In the genomic region with DNA sequence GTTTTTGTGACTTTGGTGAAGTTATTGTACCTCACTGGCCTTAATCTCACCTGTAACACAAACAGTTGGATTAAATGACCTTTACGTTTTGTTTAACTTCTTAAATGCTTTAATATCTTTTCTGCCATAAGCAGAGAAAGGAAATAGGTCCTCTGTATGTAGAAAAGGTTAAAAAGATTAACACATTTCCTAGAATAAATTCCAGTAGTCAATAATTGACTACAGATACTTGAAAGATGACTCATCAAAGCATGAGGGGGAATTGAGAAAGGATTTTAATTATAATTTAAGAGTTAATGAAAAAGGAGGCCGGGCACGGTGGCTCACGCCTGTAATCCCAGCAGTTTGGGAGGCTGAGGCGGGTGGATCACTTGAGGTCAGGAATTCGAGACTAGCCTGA, we compare ENCODE assay signal across 13 cellular contexts. TPM values are rescaled to one million over a fixed set of nuclear protein-coding genes. Genes with fewer than 3 reads are reported as not detected.
A peak's percentile ranks its signal among the peaks of the same experiment; 100 is the strongest.
DNase-seq lines count a peak whose midpoint lies in the region; ATAC-seq and TF ChIP-seq lines count a peak whose summit lies in the region.
"Had no signal": no experiment of that assay in that cellular context is flagged by ENCODE, and none has a peak within 500 bp of the region (broad histone marks: within the 10 kb centered on the region; RNA-seq: fewer than 3 reads in every experiment).

No MANE protein-coding gene starts in this region.

- H4K8ac ChIP-seq in mesenchymal stem cell (ENCODE audit: low read length) = no peak overlapping the region

- no peak overlapping the region for H3K14ac ChIP-seq in mesenchymal stem cell (ENCODE audit: low read length in 2 of 2)

- ATAC-seq in T-helper 17 cell = no peak
- no peak for ATAC-seq in activated T-cell treated with anti-CD3 and anti-CD28 coated beads, Interleukin-2, amount 50 U/mL, for 72 hours (replicated peaks in 1 of 2)

- peaks cover 4% of the 10 kb centered on the region for H3K79me1 ChIP-seq in mesenchymal stem cell (replicated peaks; ENCODE audit: low read length, poor library complexity, severe bottlenecking)

- WGBS in mesenchymal stem cell = 96% methylated on average over 5 of the region's 6 CpGs
- WGBS in spleen, 5 donors = 95 to 97% (median 96%) methylated on average over 6 of the region's 6 CpGs

- H3K27me3 ChIP-seq in mesenchymal stem cell (ENCODE audit: control insufficient read depth in 1 of 2, insufficient read depth in 1 of 2, low read length in 2 of 2) = no peaks in the 10 kb centered on the region
- no peaks in the 10 kb centered on the region for H3K27me3 ChIP-seq in spleen (replicated peaks in 1 of 7)
- H3K27me3 ChIP-seq: BLaER1 had no signal

- H3K4me3 ChIP-seq in mesenchymal stem cell (ENCODE audit: insufficient read depth in 1 of 2, low read depth in 1 of 2, low read length in 2 of 2) (no peak overlapping the region), spleen (no peak overlapping the region)
- H3K4me3 ChIP-seq: BLaER1, HAP-1 had no signal

- no peak overlapping the region for H3K9ac ChIP-seq in mesenchymal stem cell (ENCODE audit: low read length)
- H3K9ac ChIP-seq: BLaER1 had no signal

- H3K9me3 Mint-ChIP-seq in Calu3 (ENCODE audit: low read depth, unreplicated experiment) = no peaks in the 10 kb centered on the region
- H3K9me3 Mint-ChIP-seq in activated T-cell treated with anti-CD3 and anti-CD28 coated beads, Interleukin-2, amount 50 U/mL, for 72 hours = no peaks in the 10 kb centered on the region

- no peak overlapping the region for H2AK5ac ChIP-seq in mesenchymal stem cell (ENCODE audit: low read length, severe bottlenecking)

- H3K4me1 Mint-ChIP-seq in Calu3 (ENCODE audit: low read depth, unreplicated experiment) (peaks cover 18% of the 10 kb centered on the region), T-helper 17 cell (peaks cover 3% of the 10 kb centered on the region)
- no peaks in the 10 kb centered on the region for H3K4me1 Mint-ChIP-seq in activated T-cell treated with anti-CD3 and anti-CD28 coated beads, Interleukin-2, amount 50 U/mL, for 72 hours (ENCODE audit: low read depth)

- no peak overlapping the region for H2AFZ ChIP-seq in mesenchymal stem cell (ENCODE audit: low read depth, low read length)

- no peak overlapping the region for H2BK15ac ChIP-seq in mesenchymal stem cell (ENCODE audit: low read depth, poor library complexity, severe bottlenecking)

- H3K4me1 ChIP-seq in mesenchymal stem cell (ENCODE audit: control insufficient read depth, insufficient read depth, low read depth, low read length) = peaks cover 6% of the 10 kb centered on the region
- H3K4me1 ChIP-seq in spleen = no peaks in the 10 kb centered on the region
- H3K4me1 ChIP-seq: BLaER1, HAP-1 had no signal

- TF ChIP-seq POLR2A in spleen (IDR thresholded peaks at IDR 0.05) = no peak

- BruUV-seq in Calu3 (replicated peaks; lab: Mats Ljungman, UMichigan) = no TSS peak

- H3K27ac Mint-ChIP-seq in Calu3 (ENCODE audit: unreplicated experiment) (peak overlapping the region; percentile 64), T-helper 17 cell (peak overlapping the region; percentile 4)
- H3K27ac Mint-ChIP-seq in activated T-cell treated with anti-CD3 and anti-CD28 coated beads, Interleukin-2, amount 50 U/mL, for 72 hours = no peak overlapping the region

- peaks cover 6% of the 10 kb centered on the region for H3K36me3 Mint-ChIP-seq in Calu3 (ENCODE audit: insufficient read depth, unreplicated experiment)
- no peaks in the 10 kb centered on the region for H3K36me3 Mint-ChIP-seq in T-helper 17 cell (ENCODE audit: low read depth)
- peaks cover 3 to 18% of the 10 kb centered on the region in 2 donors for H3K36me3 Mint-ChIP-seq in activated T-cell treated with anti-CD3 and anti-CD28 coated beads, Interleukin-2, amount 50 U/mL, for 72 hours (ENCODE audit: insufficient read depth in 2 of 2)

- H2BK120ac ChIP-seq in mesenchymal stem cell (ENCODE audit: low read depth, low read length) = no peak overlapping the region

- no peak overlapping the region for H4K91ac ChIP-seq in mesenchymal stem cell (ENCODE audit: low read length)

- H3K27ac ChIP-seq in mesenchymal stem cell (ENCODE audit: low read length, poor library complexity, severe bottlenecking) (peak overlapping the region; percentile 85), spleen (no peak overlapping the region)
- H3K27ac ChIP-seq: BLaER1 had no signal

- no peaks in the 10 kb centered on the region for H3K27me3 Mint-ChIP-seq in Calu3 (ENCODE audit: unreplicated experiment)
- no peaks in the 10 kb centered on the region for H3K27me3 Mint-ChIP-seq in T-helper 17 cell
- no peaks in the 10 kb centered on the region for H3K27me3 Mint-ChIP-seq in activated T-cell treated with anti-CD3 and anti-CD28 coated beads, Interleukin-2, amount 50 U/mL, for 72 hours (ENCODE audit: low read depth)

- intact Hi-C loops in Calu3 (cut with micrococcal nuclease; ENCODE audit: unreplicated experiment) (no loop called here), spleen (cut with DNase I; ENCODE audit: low total_unique reads) (no loop called here)

- DNase-seq in Calu3 = no peak
- DNase-seq in T-helper 17 cell = no peak
- no peak for DNase-seq in mesenchymal stem cell
- no peak for DNase-seq in activated T-cell treated with anti-CD3 and anti-CD28 coated beads, Interleukin-2, amount 50 U/mL, for 72 hours
- no peak for DNase-seq in spleen
- DNase-seq in NCI-H2196 treated with DMSO at 0.1 percent for 48 hours (lab: John Stamatoyannopoulos, UW; ENCODE audit: unreplicated experiment) = no peak
- DNase-seq: AML-193, DND-41, GF-D8, IMR-90, KBM-7 had no signal

- H3K36me3 ChIP-seq in mesenchymal stem cell (ENCODE audit: control insufficient read depth in 1 of 2, insufficient read depth in 2 of 2, low read depth in 1 of 2, low read length in 2 of 2) (peaks cover 0 to 84% of the 10 kb centered on the region in 2 experiments), spleen (peaks cover 0 to 94% (median 32%) of the 10 kb centered on the region in 6 donors)

- H3K4me3 Mint-ChIP-seq in Calu3 (ENCODE audit: low read depth, unreplicated experiment) (no peak overlapping the region), T-helper 17 cell (no peak overlapping the region)
- H3K4me3 Mint-ChIP-seq in activated T-cell treated with anti-CD3 and anti-CD28 coated beads, Interleukin-2, amount 50 U/mL, for 72 hours = no peak overlapping the region

- H3K9me3 ChIP-seq in T-helper 17 cell (ENCODE audit: control insufficient read depth, low read length, poor library complexity, severe bottlenecking) (no peaks in the 10 kb centered on the region), mesenchymal stem cell (ENCODE audit: control insufficient read depth, low read length) (no peaks in the 10 kb centered on the region), spleen (no peaks in the 10 kb centered on the region)
- H3K9me3 ChIP-seq: BLaER1, HAP-1 had no signal

- H3K4me2 ChIP-seq in mesenchymal stem cell (ENCODE audit: low read length, poor library complexity, severe bottlenecking) = peak overlapping the region; percentile 29
- H3K4me2 ChIP-seq: BLaER1 had no signal

- CTCF ChIA-PET in Calu3 (lab: Charles Lee) = interaction anchor here (0.7 to 1.0 kb wide), 4 partner anchors 12 to 629 kb away, joined by 3 to 10 read pairs (median 3); no protein-coding TSS in a partner anchor

- no peak overlapping the region for H2BK5ac ChIP-seq in mesenchymal stem cell (ENCODE audit: low read depth, low read length, poor library complexity, severe bottlenecking)

- H3K4ac ChIP-seq in mesenchymal stem cell (ENCODE audit: low read depth in 1 of 2, low read length in 2 of 2) = no peak overlapping the region

- H3K18ac ChIP-seq in mesenchymal stem cell (ENCODE audit: low read depth in 1 of 2, low read length in 2 of 2) = no peak overlapping the region

- no peak for TF ChIP-seq CTCF in Calu3 (IDR thresholded peaks at IDR 0.05; ENCODE audit: unreplicated experiment)
- TF ChIP-seq CTCF in spleen (IDR thresholded peaks at IDR 0.05 in 8 of 11, conservative IDR thresholded peaks at IDR 0.05 in 3 of 11) = no peak

- no peak overlapping the region for H2BK12ac ChIP-seq in mesenchymal stem cell (ENCODE audit: low read length in 2 of 2)

- H3K23ac ChIP-seq in mesenchymal stem cell (ENCODE audit: low read length in 2 of 2) = no peak overlapping the region

RNA-seq across cellular contexts. Expression of gene CMYA5, which starts 35.8 kb away (rescaled TPM):
- total RNA-seq in Calu3 (2022) (1.8 and 3.3 TPM in 2 replicates), T-helper 17 cell (under 1 TPM; 0.15 to 0.23 TPM), spleen (under 1 TPM; 0.20 to 0.85 (median 0.32) TPM)
- 0.40 TPM for polyA plus RNA-seq in mesenchymal stem cell (2013, experiment 1 of 2)
- 0.36 TPM for polyA plus RNA-seq in mesenchymal stem cell (2013, experiment 2 of 2)
- total RNA-seq in activated T-cell treated with anti-CD3 and anti-CD28 coated beads, Interleukin-2, amount 50 U/mL, for 72 hours = under 1 TPM; 0.31 to 0.32 TPM
- under 1 TPM; 0.13 to 0.24 (median 0.14) TPM for polyA plus RNA-seq in spleen

RNA-seq across cellular contexts. Expression of gene TENT2, which starts 41.6 kb away (rescaled TPM):
- total RNA-seq in Calu3 (2022) = 85.7 and 87.7 TPM in 2 replicates
- total RNA-seq in T-helper 17 cell = 100 to 1,000 TPM; 144 to 145 TPM
- 23.4 TPM for polyA plus RNA-seq in mesenchymal stem cell (2013, experiment 1 of 2)
- polyA plus RNA-seq in mesenchymal stem cell (2013, experiment 2 of 2) = 24.4 TPM
- total RNA-seq in activated T-cell treated with anti-CD3 and anti-CD28 coated beads, Interleukin-2, amount 50 U/mL, for 72 hours = 100 to 1,000 TPM; 138 to 141 TPM
- 100 to 1,000 TPM; 107 to 170 (median 134) TPM for total RNA-seq in spleen
- 10 to 100 TPM; 33.8 to 47.6 (median 38.2) TPM for polyA plus RNA-seq in spleen
